Comparison of ENCODE assay signal across 8 cellular contexts in genomic region chr12:56041579-56042429, GRCh38.
DNase-seq lines count a peak whose midpoint lies in the region; ATAC-seq and TF ChIP-seq lines count a peak whose summit lies in the region.

TSS of gene RPS26 (plus strand) at chr12:56041918. CDS start at chr12:56042167, 249 bp downstream.

- H3K9ac ChIP-seq in OCI-LY3 (ENCODE audit: low read length) = peak within 1 kb of the TSS; percentile 82

- peak; percentile 49 for TF ChIP-seq CTCF in OCI-LY3 (IDR thresholded peaks at IDR 0.05; ENCODE audit: low read depth, low read length)

- peak within 1 kb of the TSS; percentile 98 for H2AFZ ChIP-seq in OCI-LY3 (ENCODE audit: low read depth, low read length)

- DNase-seq in DMS114 treated with DMSO at 0.1 percent for 48 hours (lab: John Stamatoyannopoulos, UW; ENCODE audit: unreplicated experiment) (peak; percentile 99), HuH-7.5 (ENCODE audit: low spot score) (peak; percentile 86), activated T-cell treated with anti-CD3 and anti-CD28 coated beads for 1 hour (ENCODE audit: low read depth) (peak; percentile 86), epidermal melanocyte (ENCODE audit: insufficient read length, low spot score) (peak; percentile 80), middle frontal gyrus (ENCODE audit: extremely low spot score, low spot score) (peak; percentile 95)
- DNase-seq in stimulated activated CD8-positive, alpha-beta memory T cell treated with anti-CD3 and anti-CD28 coated beads, Interleukin-2, amount 100 ng/mL, for 48 hours (ENCODE audit: low read depth in 2 of 2) = peak; percentile 84 to 86

- peak within 1 kb of the TSS; percentile 74 for H3K27ac ChIP-seq in OCI-LY3 (ENCODE audit: low read length)

- peaks cover 24% of the 10 kb centered on the region for H3K4me1 ChIP-seq in OCI-LY3 (ENCODE audit: low read length)

- H3K9me3 ChIP-seq in OCI-LY3 (ENCODE audit: insufficient read depth, low read length) = no peaks in the 10 kb centered on the region

- H3K27me3 ChIP-seq in OCI-LY3 (ENCODE audit: low read depth, low read length) = no peaks in the 10 kb centered on the region

- H3K36me3 ChIP-seq in OCI-LY3 (replicated peaks; ENCODE audit: low read depth, low read length) = peaks cover 30% of the 10 kb centered on the region

- H3K79me2 ChIP-seq in OCI-LY3 (ENCODE audit: low read length) = peaks cover 23% of the 10 kb centered on the region

- peaks cover 7% of the 10 kb centered on the region for H4K20me1 ChIP-seq in OCI-LY3 (ENCODE audit: insufficient read depth, low read length)

- peak within 1 kb of the TSS; percentile 99 for H3K4me2 ChIP-seq in OCI-LY3 (ENCODE audit: low read length)

- ATAC-seq in GM21526 (IDR thresholded peaks at IDR 0.05; ENCODE audit: low FRiP score, unreplicated experiment) = peak; percentile 84

- H3K4me3 ChIP-seq in OCI-LY3 (ENCODE audit: low read length) = peak within 1 kb of the TSS; percentile 85

Comparison
In these comparisons a context has a peak if more than half of its experiments do, and no peak if none do; other contexts are left out.
1. Peak in every context shown above with its lines: DNase-seq, ATAC-seq, H3K4me3 ChIP-seq and H3K27ac ChIP-seq.